ENCODE assay signal across 1 cellular context in genomic region chr11:1690167-1691026, GRCh38.
TF ChIP-seq lines count a peak whose summit lies in the region.

No MANE protein-coding gene starts in this region.

TF ChIP-seq in HepG2, 621 proteins besides CTCF, POLR2A, EP300 and RAD21 (continued from another document and continues in another):
- TF ChIP-seq ZNF280B (CRISPR knock-in tag; IDR thresholded peaks at IDR 0.05; ENCODE audit: borderline replicate concordance) (0 out of 2 replicates have a peak, but pooled peaks have one; percentile 41), ARNTL (CRISPR knock-in tag; IDR thresholded peaks at IDR 0.05) (no peak), KAT7 (CRISPR knock-in tag; IDR thresholded peaks at IDR 0.05; ENCODE audit: borderline replicate concordance) (no peak; the same call in 1 of the 2 replicates), ZNF275 (CRISPR knock-in tag; IDR thresholded peaks at IDR 0.05; ENCODE audit: borderline replicate concordance) (0 out of 2 replicates have a peak, but pooled peaks have one; percentile 23), KDM5A (IDR thresholded peaks at IDR 0.05; ENCODE audit: borderline replicate concordance, low read length) (no peak), CEBPG (CRISPR knock-in tag; IDR thresholded peaks at IDR 0.05) (no peak), PRDM15 (CRISPR knock-in tag; IDR thresholded peaks at IDR 0.05) (no peak), NCOR1 (IDR thresholded peaks at IDR 0.05; ENCODE audit: borderline replicate concordance, low read length) (peak; percentile 64; the same call in 1 of the 2 replicates), ZNF407 (CRISPR knock-in tag; IDR thresholded peaks at IDR 0.05; ENCODE audit: not compliant biosample characterization) (no peak), PATZ1 (CRISPR knock-in tag; IDR thresholded peaks at IDR 0.05) (no peak), ZNF878 (CRISPR knock-in tag; IDR thresholded peaks at IDR 0.05) (no peak), CSRNP2 (CRISPR knock-in tag; conservative IDR thresholded peaks at IDR 0.05; ENCODE audit: low read depth) (0 out of 2 replicates have a peak, but pooled peaks have one; percentile 6), TBX2 (CRISPR knock-in tag; IDR thresholded peaks at IDR 0.05; ENCODE audit: borderline replicate concordance) (peak; percentile 41; the same call in 1 of the 2 replicates), SALL1 (CRISPR knock-in tag; IDR thresholded peaks at IDR 0.05) (peak; percentile 11), AKAP8 (CRISPR knock-in tag; IDR thresholded peaks at IDR 0.05) (0 out of 2 replicates have a peak, but pooled peaks have one; percentile 4), ZNF501 (CRISPR knock-in tag; IDR thresholded peaks at IDR 0.05) (peak; percentile 44; the same call in 1 of the 2 replicates), E2F1 (CRISPR knock-in tag; IDR thresholded peaks at IDR 0.05) (no peak), ZNF567 (CRISPR knock-in tag; IDR thresholded peaks at IDR 0.05; ENCODE audit: borderline replicate concordance) (no peak), ZNF788 (CRISPR knock-in tag; IDR thresholded peaks at IDR 0.05; ENCODE audit: borderline replicate concordance) (0 out of 2 replicates have a peak, but pooled peaks have one; percentile 0), ZFP90 (CRISPR knock-in tag; IDR thresholded peaks at IDR 0.05; ENCODE audit: borderline replicate concordance) (no peak), PAXIP1 (CRISPR knock-in tag; conservative IDR thresholded peaks at IDR 0.05) (0 out of 2 replicates have a peak, but pooled peaks have one; percentile 9), RBFOX2 (IDR thresholded peaks at IDR 0.05; ENCODE audit: low read depth, low read length) (peak; percentile 85), ZNF724P (CRISPR knock-in tag; IDR thresholded peaks at IDR 0.05; ENCODE audit: borderline replicate concordance) (0 out of 2 replicates have a peak, but pooled peaks have one; percentile 7), ZNF329 (CRISPR knock-in tag; IDR thresholded peaks at IDR 0.05; ENCODE audit: low read depth) (0 out of 2 replicates have a peak, but pooled peaks have one; percentile 59), ZMAT3 (CRISPR knock-in tag; conservative IDR thresholded peaks at IDR 0.05) (0 out of 2 replicates have a peak, but pooled peaks have one; percentile 14), ZNF891 (CRISPR knock-in tag; IDR thresholded peaks at IDR 0.05) (peak; percentile 72), POLR2AphosphoS5 (IDR thresholded peaks at IDR 0.05; ENCODE audit: low read depth, low read length) (peak; percentile 78), REL (CRISPR knock-in tag; conservative IDR thresholded peaks at IDR 0.05) (peak; percentile 81; the same call in 1 of the 2 replicates), NCOA5 (CRISPR knock-in tag; IDR thresholded peaks at IDR 0.05) (no peak), PRMT3 (CRISPR knock-in tag; IDR thresholded peaks at IDR 0.05; ENCODE audit: borderline replicate concordance, low read depth) (0 out of 2 replicates have a peak, but pooled peaks have one; percentile 8)
